ENCODE assay signal across 14 cellular contexts in genomic region chr15:29018406-29018805, GRCh38.
DNase-seq lines count a peak whose midpoint lies in the region; TF ChIP-seq lines count a peak whose summit lies in the region.
"Had no signal": no experiment of that assay in that cellular context is flagged by ENCODE, and none has a peak within 500 bp of the region (broad histone marks: within the 10 kb centered on the region; RNA-seq: fewer than 3 reads in every experiment).

No MANE protein-coding gene starts in this region.

- H3K4me1 ChIP-seq in endodermal cell (ENCODE audit: control insufficient read depth, insufficient read depth, low read length) (no peaks in the 10 kb centered on the region), BE2C (peaks cover 4% of the 10 kb centered on the region; the same call in 1 of the 2 replicates), GM23248 (ENCODE audit: insufficient read depth) (no peaks in the 10 kb centered on the region)
- H3K4me1 ChIP-seq: psoas muscle, thyroid gland had no signal

- H3F3A ChIP-seq in GM23248 (ENCODE audit: insufficient read depth): no peaks in the 10 kb centered on the region

- no peaks in the 10 kb centered on the region for H3K9me2 ChIP-seq in GM23248 (ENCODE audit: insufficient read depth)

- H3K9me3 Mint-ChIP-seq in endodermal cell (no peaks in the 10 kb centered on the region), progenitor cell of endocrine pancreas (ENCODE audit: low read depth) (peaks cover 6% of the 10 kb centered on the region)
- H3K9me3 Mint-ChIP-seq: activated CD4-positive, alpha-beta T cell treated with anti-CD3 and anti-CD28 coated beads, Interleukin-2, amount 10 ng/mL, durations not matched to agents 7 days and 5 days; T-helper 1 cell treated with Interleukin-12 subunit alpha and Interleukin-12 subunit beta and Interleukin-4 antibody, amounts not matched to agents 30 μg/mL and 1 μg/mL, for 36 hours had no signal

- in situ Hi-C loops in GM23248 (cut with MboI): no loop called here

- H3K4me2 ChIP-seq in GM23248 (ENCODE audit: unreplicated experiment): no peak overlapping the region

- no peak overlapping the region for H2AFZ ChIP-seq in GM23248

- H3K4me3 ChIP-seq in endodermal cell (ENCODE audit: low read length) (no peak overlapping the region), BE2C (ENCODE audit: low read depth, low read length) (no peak overlapping the region), GM23248 (no peak overlapping the region)
- H3K4me3 ChIP-seq: psoas muscle, thyroid gland had no signal

- no peaks in the 10 kb centered on the region for H3K36me3 ChIP-seq in endodermal cell (ENCODE audit: control insufficient read depth, insufficient read depth, low read length)
- H3K36me3 ChIP-seq in BE2C: no peaks in the 10 kb centered on the region
- no peaks in the 10 kb centered on the region for H3K36me3 ChIP-seq in GM23248 (ENCODE audit: low read depth)
- H3K36me3 ChIP-seq: thyroid gland had no signal

- H3K9me3 ChIP-seq in endodermal cell (ENCODE audit: control insufficient read depth, low read length) (no peaks in the 10 kb centered on the region), BE2C (no peaks in the 10 kb centered on the region; the same call in 1 of the 2 replicates), GM23248 (ENCODE audit: low read depth) (no peaks in the 10 kb centered on the region)
- H3K9me3 ChIP-seq: psoas muscle, thyroid gland had no signal

- H3K27ac ChIP-seq in endodermal cell (ENCODE audit: low read depth, low read length): no peak overlapping the region
- no peak overlapping the region for H3K27ac ChIP-seq in GM23248
- H3K27ac ChIP-seq: psoas muscle, thyroid gland had no signal

- H3K27me3 Mint-ChIP-seq in endodermal cell (ENCODE audit: insufficient read depth): no peaks in the 10 kb centered on the region
- H3K27me3 Mint-ChIP-seq in progenitor cell of endocrine pancreas: no peaks in the 10 kb centered on the region
- H3K27me3 Mint-ChIP-seq: activated CD4-positive, alpha-beta T cell treated with anti-CD3 and anti-CD28 coated beads, Interleukin-2, amount 10 ng/mL, durations not matched to agents 7 days and 5 days had no signal

- no peaks in the 10 kb centered on the region for H4K20me1 ChIP-seq in GM23248 (ENCODE audit: insufficient read depth)

- TF ChIP-seq CTCF in endodermal cell (conservative IDR thresholded peaks at IDR 0.05) (peak; percentile 78), progenitor cell of endocrine pancreas (IDR thresholded peaks at IDR 0.05; ENCODE audit: unreplicated experiment) (peak; percentile 49), BE2C (IDR thresholded peaks at IDR 0.05; ENCODE audit: low read depth, low read length) (no peak)

- H3K9ac ChIP-seq in endodermal cell (ENCODE audit: extremely low read depth, low read length, poor library complexity, severe bottlenecking): no peak overlapping the region
- H3K9ac ChIP-seq in GM23248: no peak overlapping the region

- H3K4me3 Mint-ChIP-seq in endodermal cell (no peak overlapping the region), progenitor cell of endocrine pancreas (ENCODE audit: low read depth) (no peak overlapping the region)
- H3K4me3 Mint-ChIP-seq: activated CD4-positive, alpha-beta T cell treated with anti-CD3 and anti-CD28 coated beads, Interleukin-2, amount 10 ng/mL, durations not matched to agents 7 days and 5 days; T-helper 1 cell treated with Interleukin-12 subunit alpha and Interleukin-12 subunit beta and Interleukin-4 antibody, amounts not matched to agents 30 μg/mL and 1 μg/mL, for 36 hours had no signal

- H3K36me3 Mint-ChIP-seq in endodermal cell (ENCODE audit: low read depth) (no peaks in the 10 kb centered on the region), progenitor cell of endocrine pancreas (ENCODE audit: insufficient read depth) (no peaks in the 10 kb centered on the region)

- H3K4me1 Mint-ChIP-seq in endodermal cell (peaks cover 2% of the 10 kb centered on the region), progenitor cell of endocrine pancreas (ENCODE audit: low read depth) (peaks cover 1% of the 10 kb centered on the region)

- 83 to 100% methylated on average over 1 of the region's 1 CpG for WGBS in endodermal cell (ENCODE audit: insufficient coverage in 1 of 2, insufficient read length in 1 of 2), 2 experiments
- WGBS in GM23248 (ENCODE audit: low coverage in 1 of 2, low lambda C conversion rate in 2 of 2, missing lambda C conversion rate in 2 of 2), 2 experiments: 5 to 13% methylated on average over 1 of the region's 1 CpG

- peak; percentile 20 for DNase-seq in NCI-H2227 (lab: John Stamatoyannopoulos, UW; ENCODE audit: unreplicated experiment)
- no peak for DNase-seq in NCI-H2227 treated with DMSO at 0.1 percent for 48 hours (lab: John Stamatoyannopoulos, UW)
- peak; percentile 17 for DNase-seq in NCI-H2107 treated with DMSO at 0.1 percent for 48 hours (lab: John Stamatoyannopoulos, UW; ENCODE audit: unreplicated experiment)
- peak; percentile 86 for DNase-seq in endodermal cell
- DNase-seq in progenitor cell of endocrine pancreas (ENCODE audit: low spot score, unreplicated experiment): no peak
- no peak for DNase-seq in BE2C
- DNase-seq in GM23248: no peak
- DNase-seq in nucleus accumbens (lab: John Stamatoyannopoulos, UW): no peak
- DNase-seq: activated CD4-positive, alpha-beta T cell treated with anti-CD3 and anti-CD28 coated beads, Interleukin-2, amount 10 ng/mL, durations not matched to agents 7 days and 5 days; foreskin fibroblast; NCI-H1930; psoas muscle; thyroid gland had no signal

- no peaks in the 10 kb centered on the region for H3K79me2 ChIP-seq in GM23248 (ENCODE audit: insufficient read depth)

- H3K27ac Mint-ChIP-seq in endodermal cell: no peak overlapping the region
- no peak overlapping the region for H3K27ac Mint-ChIP-seq in progenitor cell of endocrine pancreas
- H3K27ac Mint-ChIP-seq: activated CD4-positive, alpha-beta T cell treated with anti-CD3 and anti-CD28 coated beads, Interleukin-2, amount 10 ng/mL, durations not matched to agents 7 days and 5 days; T-helper 1 cell treated with Interleukin-12 subunit alpha and Interleukin-12 subunit beta and Interleukin-4 antibody, amounts not matched to agents 30 μg/mL and 1 μg/mL, for 36 hours had no signal

- no peaks in the 10 kb centered on the region for H3K27me3 ChIP-seq in endodermal cell (ENCODE audit: control insufficient read depth, insufficient read depth, low read length, poor library complexity, severe bottlenecking)
- H3K27me3 ChIP-seq in BE2C: no peaks in the 10 kb centered on the region
- no peaks in the 10 kb centered on the region for H3K27me3 ChIP-seq in GM23248 (replicated peaks; ENCODE audit: insufficient read depth)
- H3K27me3 ChIP-seq: thyroid gland had no signal

Comparison
In these comparisons a context has a peak if more than half of its experiments do, and no peak if none do; other contexts are left out.
1. DNase-seq: peak in NCI-H2227 (single experiment), NCI-H2107 treated with DMSO at 0.1 percent for 48 hours (single experiment) and endodermal cell (single experiment); none in NCI-H2227 treated with DMSO at 0.1 percent for 48 hours (single experiment), progenitor cell of endocrine pancreas (single experiment), BE2C (single experiment), GM23248 (single experiment) and nucleus accumbens (0 of 56).